ENCODE assay signal across 8 cellular contexts in genomic region chr2:144456680-144457079, GRCh38.
A peak's percentile ranks its signal among the peaks of the same experiment; 100 is the strongest.
DNase-seq lines count a peak whose midpoint lies in the region; ATAC-seq and TF ChIP-seq lines count a peak whose summit lies in the region.

No MANE protein-coding gene starts in this region.

- no peak overlapping the region for H4K91ac ChIP-seq in H9 (ENCODE audit: insufficient read length, low read depth, low read length)

- no peaks in the 10 kb centered on the region for H3K36me3 ChIP-seq in effector memory CD4-positive, alpha-beta T cell (ENCODE audit: control insufficient read depth, insufficient read depth, low read length)

- DNase-seq in AG08396 (ENCODE audit: low spot score) (peak; percentile 70), RKO (ENCODE audit: low spot score) (peak; percentile 34), foreskin melanocyte (peak; percentile 44), NCI-H1436 treated with DMSO at 0.1 percent for 48 hours (lab: John Stamatoyannopoulos, UW) (no peak), H9 (no peak)
- DNase-seq in stimulated activated CD8-positive, alpha-beta memory T cell treated with anti-CD3 and anti-CD28 coated beads, Interleukin-4, amount 100 ng/mL, for 48 hours = peak; percentile 38
- DNase-seq in effector memory CD4-positive, alpha-beta T cell = no peak

- no peak overlapping the region for H2BK120ac ChIP-seq in H9 (ENCODE audit: low read depth, low read length, poor library complexity, severe bottlenecking)

- no peaks in the 10 kb centered on the region for H3K79me1 ChIP-seq in H9 (ENCODE audit: insufficient read depth, low read depth, low read length, poor library complexity, severe bottlenecking)

- no peak overlapping the region for H3K4ac ChIP-seq in H9 (ENCODE audit: low read depth, low read length)

- no peak overlapping the region for H3K56ac ChIP-seq in H9 (ENCODE audit: insufficient read length, low read depth, low read length)

- H3K27me3 Mint-ChIP-seq in H9 (ENCODE audit: low read depth) = peaks cover 6% of the 10 kb centered on the region

- no peak overlapping the region for H3K14ac ChIP-seq in H9 (ENCODE audit: insufficient read depth, low read length)

- no peaks in the 10 kb centered on the region for H4K20me1 ChIP-seq in H9 (ENCODE audit: control insufficient read depth, insufficient read depth, insufficient read length)

- H3K23me2 ChIP-seq in H9 (ENCODE audit: insufficient read length, low read depth, low read length, poor library complexity, severe bottlenecking) = no peaks in the 10 kb centered on the region

- H3K27ac ChIP-seq in effector memory CD4-positive, alpha-beta T cell (ENCODE audit: insufficient read depth, low read length, poor library complexity, severe bottlenecking) = no peak overlapping the region
- no peak overlapping the region for H3K27ac ChIP-seq in H9 (ENCODE audit: insufficient read length, low read depth, low read length)

- no peak overlapping the region for H2BK12ac ChIP-seq in H9 (ENCODE audit: insufficient read length, low read depth, low read length)

- peaks cover 38 to 43% of the 10 kb centered on the region in 2 experiments for H3K4me1 Mint-ChIP-seq in H9

- H4K5ac ChIP-seq in H9 (ENCODE audit: insufficient read length, low read depth, low read length) = no peak overlapping the region

- H3K4me3 Mint-ChIP-seq in H9 = no peak overlapping the region

- H2BK5ac ChIP-seq in H9 (ENCODE audit: insufficient read length, low read length) = no peak overlapping the region

- H4K8ac ChIP-seq in H9 (replicated peaks; ENCODE audit: insufficient read length, low read depth, low read length) = no peak overlapping the region

- no peaks in the 10 kb centered on the region for H3K4me1 ChIP-seq in effector memory CD4-positive, alpha-beta T cell (ENCODE audit: control insufficient read depth, insufficient read depth, low read length, poor library complexity, severe bottlenecking)
- H3K4me1 ChIP-seq in H9 (ENCODE audit: insufficient read depth, low read length) = peaks cover 4% of the 10 kb centered on the region; the same call in 1 of the 2 replicates

- H3K18ac ChIP-seq in H9 (ENCODE audit: insufficient read length, low read depth, low read length) = no peak overlapping the region

- WGBS in H9 (ENCODE audit: extremely low coverage, insufficient read length, low lambda C conversion rate) = no CpG with 5 or more reads among the region's 3 CpGs

- no peak overlapping the region for H3T11ph ChIP-seq in H9 (ENCODE audit: low read length)

- ATAC-seq in GM21390 (IDR thresholded peaks at IDR 0.05; ENCODE audit: unreplicated experiment) = peak; percentile 57

- no peak overlapping the region for H2BK15ac ChIP-seq in H9 (ENCODE audit: low read depth, low read length)

- no peaks in the 10 kb centered on the region for H3K27me3 ChIP-seq in effector memory CD4-positive, alpha-beta T cell (replicated peaks; ENCODE audit: control insufficient read depth, insufficient read depth, low read length, poor library complexity, severe bottlenecking)
- H3K27me3 ChIP-seq in H9 (ENCODE audit: insufficient read depth, low read length) = no peaks in the 10 kb centered on the region; the same call in 1 of the 2 replicates

- no peak overlapping the region for H2AFZ ChIP-seq in H9 (ENCODE audit: low read length)

- TF ChIP-seq CTCF in H9 (conservative IDR thresholded peaks at IDR 0.05) = no peak

- H3K79me2 ChIP-seq in H9 (ENCODE audit: insufficient read depth, low read length) = no peaks in the 10 kb centered on the region

- H3K27ac Mint-ChIP-seq in H9 = no peak overlapping the region; a peak in 1 of 7 replicates

- H3K4me3 ChIP-seq in effector memory CD4-positive, alpha-beta T cell (ENCODE audit: insufficient read depth, low read depth, low read length, poor library complexity, severe bottlenecking) = no peak overlapping the region

- H2AK5ac ChIP-seq in H9 (ENCODE audit: insufficient read length, low read length) = no peak overlapping the region

- no peaks in the 10 kb centered on the region for H3K36me3 Mint-ChIP-seq in H9 (ENCODE audit: insufficient read depth in 1 of 3, low read depth in 3 of 3)

- H3K4me2 ChIP-seq in H9 (ENCODE audit: insufficient read depth, insufficient read length, low read length) = no peak overlapping the region

- H3K9ac ChIP-seq in H9 (ENCODE audit: extremely low read depth, insufficient read length, low read length) = no peak overlapping the region

- no peaks in the 10 kb centered on the region for H3K9me3 ChIP-seq in effector memory CD4-positive, alpha-beta T cell (ENCODE audit: control insufficient read depth, low read length)
- no peaks in the 10 kb centered on the region for H3K9me3 ChIP-seq in H9 (ENCODE audit: control insufficient read depth, low read depth, low read length)

- H2BK20ac ChIP-seq in H9 (ENCODE audit: low read depth, low read length, poor library complexity, severe bottlenecking) = no peak overlapping the region

- H3K9me3 Mint-ChIP-seq in H9 = no peaks in the 10 kb centered on the region

- H3K23ac ChIP-seq in H9 (ENCODE audit: insufficient read length, low read depth, low read length) = no peak overlapping the region

Comparison
In these comparisons a context has a peak if more than half of its experiments do, and no peak if none do; other contexts are left out.
1. DNase-seq: peak in AG08396 (single experiment), RKO (single experiment), foreskin melanocyte (single experiment) and stimulated activated CD8-positive, alpha-beta memory T cell treated with anti-CD3 and anti-CD28 coated beads, Interleukin-4, amount 100 ng/mL, for 48 hours (single experiment); none in NCI-H1436 treated with DMSO at 0.1 percent for 48 hours (single experiment), effector memory CD4-positive, alpha-beta T cell (0 of 3) and H9 (single experiment).